Comparison of ENCODE assay signal across 9 cellular contexts in the genomic region with DNA sequence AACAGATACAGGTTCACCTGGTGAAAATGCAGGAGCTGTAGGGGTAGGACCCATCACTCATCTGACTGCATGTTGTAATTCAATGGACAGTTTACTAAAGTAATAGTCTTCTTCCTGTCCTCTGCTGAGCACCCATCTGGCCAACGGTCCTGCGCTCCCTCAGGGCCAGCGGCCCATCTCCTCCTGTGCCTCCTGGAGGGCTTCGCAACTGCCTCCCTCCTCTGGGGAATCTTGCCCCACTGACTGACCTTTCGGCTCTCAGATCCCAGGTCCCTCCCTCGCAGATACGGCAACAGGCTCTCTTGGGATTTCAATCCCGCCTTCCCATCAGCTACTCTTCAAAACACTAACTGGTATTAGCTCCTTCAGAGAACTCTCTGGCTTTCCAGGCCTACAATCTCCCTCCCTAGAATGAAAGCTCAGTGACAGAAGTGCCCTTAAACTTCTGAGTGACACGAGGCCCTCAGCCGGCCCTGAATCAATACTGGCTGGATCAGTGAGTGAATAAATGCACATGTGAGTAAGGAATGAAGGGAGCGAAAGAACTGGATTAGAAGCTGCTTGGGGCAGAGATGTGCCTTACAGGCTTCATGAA. TPM values are rescaled to one million over a fixed set of nuclear protein-coding genes. Genes with fewer than 3 reads are reported as not detected.
DNase-seq lines count a peak whose midpoint lies in the region; ATAC-seq, FAIRE-seq and TF ChIP-seq lines count a peak whose summit lies in the region.
"Had no signal": no experiment of that assay in that cellular context is flagged by ENCODE, and none has a peak within 500 bp of the region (broad histone marks: within the 10 kb centered on the region; RNA-seq: fewer than 3 reads in every experiment).

No MANE protein-coding gene starts in this region.

- no peak for TF ChIP-seq EP300 in suprapubic skin (IDR thresholded peaks at IDR 0.05)

- DNase-seq in T-helper 2 cell treated with Interferon-gamma antibody and Interleukin-4, amounts not matched to agents 5 μg/mL and 100 μg/mL, for 36 hours (ENCODE audit: low spot score): no peak
- no peak for DNase-seq in T-helper 2 cell
- no peak for DNase-seq in activated B cell treated with CpG ODN at 0.5 μM for 24 hours
- DNase-seq in suprapubic skin (ENCODE audit: low spot score in 2 of 2): no peak
- DNase-seq in NCI-H526 treated with DMSO at 0.1 percent for 48 hours (lab: John Stamatoyannopoulos, UW): no peak
- no peak for DNase-seq in NOMO-1 (lab: John Stamatoyannopoulos, UW; ENCODE audit: unreplicated experiment in 2 of 2)
- no peak for DNase-seq in pancreas
- DNase-seq: NCI-H2029 treated with DMSO at 0.1 percent for 48 hours had no signal

- TF ChIP-seq CTCF in activated B cell treated with CpG ODN at 0.5 μM for 24 hours (IDR thresholded peaks at IDR 0.05) (no peak), suprapubic skin (IDR thresholded peaks at IDR 0.05) (no peak), pancreas (IDR thresholded peaks at IDR 0.05) (no peak)

- POLR2A ChIA-PET in activated B cell treated with CpG ODN at 0.5 μM for 24 hours (lab: Charles Lee): interaction anchor here (0.6 kb wide), 1 partner anchor 17 kb away, joined by 7 read pairs; no protein-coding TSS in a partner anchor

- no peaks in the 10 kb centered on the region for H3K36me3 Mint-ChIP-seq in T-helper 2 cell treated with Interferon-gamma antibody and Interleukin-4, amounts not matched to agents 5 μg/mL and 100 μg/mL, for 36 hours (ENCODE audit: low read depth)
- H3K36me3 Mint-ChIP-seq in activated B cell treated with CpG ODN at 0.5 μM for 24 hours (ENCODE audit: low read depth): peaks cover 7% of the 10 kb centered on the region

- H3K4me1 ChIP-seq in iPS-15b (ENCODE audit: control insufficient read depth, insufficient read depth, low read length) (peaks cover 6% of the 10 kb centered on the region), suprapubic skin (peaks cover 59% of the 10 kb centered on the region), pancreas (peaks cover 5 to 6% (median 6%) of the 10 kb centered on the region in 3 donors)

- H3K4me3 Mint-ChIP-seq in T-helper 2 cell treated with Interferon-gamma antibody and Interleukin-4, amounts not matched to agents 5 μg/mL and 100 μg/mL, for 36 hours: peak overlapping the region; percentile 97
- peak overlapping the region; percentile 90 for H3K4me3 Mint-ChIP-seq in activated B cell treated with CpG ODN at 0.5 μM for 24 hours

- H3K4me1 Mint-ChIP-seq in T-helper 2 cell treated with Interferon-gamma antibody and Interleukin-4, amounts not matched to agents 5 μg/mL and 100 μg/mL, for 36 hours (ENCODE audit: low read depth): peaks cover 15% of the 10 kb centered on the region
- H3K4me1 Mint-ChIP-seq in activated B cell treated with CpG ODN at 0.5 μM for 24 hours: peaks cover 15% of the 10 kb centered on the region

- H3K9ac ChIP-seq in iPS-15b (ENCODE audit: low read depth, low read length): peak overlapping the region; percentile 47

- CTCF ChIA-PET in activated B cell treated with CpG ODN at 0.5 μM for 24 hours (lab: Charles Lee): interaction anchor here (1.3 kb wide), 1 partner anchor 23 kb away, joined by 3 read pairs; no protein-coding TSS in a partner anchor

- H3K27me3 Mint-ChIP-seq in T-helper 2 cell treated with Interferon-gamma antibody and Interleukin-4, amounts not matched to agents 5 μg/mL and 100 μg/mL, for 36 hours (ENCODE audit: low read depth): no peaks in the 10 kb centered on the region
- no peaks in the 10 kb centered on the region for H3K27me3 Mint-ChIP-seq in activated B cell treated with CpG ODN at 0.5 μM for 24 hours

- no peak for FAIRE-seq in pancreas (lab: Jason Lieb, UNC)

- no peak for TF ChIP-seq POLR2A in suprapubic skin (IDR thresholded peaks at IDR 0.05)

- peak overlapping the region; percentile 62 for H3K27ac Mint-ChIP-seq in T-helper 2 cell treated with Interferon-gamma antibody and Interleukin-4, amounts not matched to agents 5 μg/mL and 100 μg/mL, for 36 hours
- peak overlapping the region; percentile 32 for H3K27ac Mint-ChIP-seq in activated B cell treated with CpG ODN at 0.5 μM for 24 hours

- ATAC-seq in activated B cell treated with CpG ODN at 0.5 μM for 24 hours (ENCODE audit: low read depth) (no peak), pancreas (no peak)

- H3K27me3 ChIP-seq in iPS-15b (ENCODE audit: control insufficient read depth, insufficient read depth, low read length): no peaks in the 10 kb centered on the region
- no peaks in the 10 kb centered on the region for H3K27me3 ChIP-seq in suprapubic skin
- H3K27me3 ChIP-seq in pancreas: no peaks in the 10 kb centered on the region

- 59% methylated on average over 11 of the region's 11 CpGs for WGBS in suprapubic skin
- 53 to 63% methylated on average over 11 of the region's 11 CpGs for WGBS in pancreas, 2 donors

- H3K27ac ChIP-seq in suprapubic skin (peak overlapping the region; percentile 88), pancreas (peak overlapping the region in 1 of 4 donors; percentile 64)

- H3K4me3 ChIP-seq in iPS-15b (ENCODE audit: low read depth, low read length) (peak overlapping the region; percentile 97), suprapubic skin (peak overlapping the region; percentile 93), pancreas (peak overlapping the region in 2 of 4 donors; percentile 73 to 97)

- no peaks in the 10 kb centered on the region for H3K9me3 Mint-ChIP-seq in T-helper 2 cell treated with Interferon-gamma antibody and Interleukin-4, amounts not matched to agents 5 μg/mL and 100 μg/mL, for 36 hours
- H3K9me3 Mint-ChIP-seq in activated B cell treated with CpG ODN at 0.5 μM for 24 hours: no peaks in the 10 kb centered on the region

- H3K9me3 ChIP-seq in iPS-15b (ENCODE audit: control insufficient read depth, insufficient read depth, low read length): no peaks in the 10 kb centered on the region
- H3K9me3 ChIP-seq in suprapubic skin: no peaks in the 10 kb centered on the region
- no peaks in the 10 kb centered on the region for H3K9me3 ChIP-seq in pancreas

- intact Hi-C loops in activated B cell treated with CpG ODN at 0.5 μM for 24 hours (cut with micrococcal nuclease) (loop anchor here (2.0 to 5.0 kb wide), 5 partner anchors 37 to 1053 kb away; a partner anchor contains a TSS), pancreas (cut with DNase I) (no loop called here)

- H3K36me3 ChIP-seq in iPS-15b (ENCODE audit: control insufficient read depth, insufficient read depth, low read length): no peaks in the 10 kb centered on the region
- H3K36me3 ChIP-seq in suprapubic skin: no peaks in the 10 kb centered on the region
- H3K36me3 ChIP-seq in pancreas: no peaks in the 10 kb centered on the region

RNA-seq across cellular contexts. Expression of a gene that starts 1.3 kb away (rescaled TPM):
- total RNA-seq in activated B cell treated with CpG ODN at 0.5 μM for 24 hours (11.4 and 12.2 TPM in 2 replicates), suprapubic skin (10 to 100 TPM; 25.7 to 60.6 (median 50.0) TPM), pancreas (10 to 100 TPM; 14.8 to 26.8 (median 22.1) TPM)
- polyA plus RNA-seq in pancreas: 100 to 1,000 TPM in 1 of 2 donors, 10 to 100 TPM in 1; 26.4 to 109 TPM
